In genomic region chr11:442611-443081, GRCh38 we compare ENCODE assay signal across 1 cellular context.
TF ChIP-seq lines count a peak whose summit lies in the region.

No MANE protein-coding gene starts in this region.

TF ChIP-seq in HepG2, 621 proteins besides CTCF, POLR2A, EP300 and RAD21 (continued from another document):
- TF ChIP-seq ZUFSP (CRISPR knock-in tag; IDR thresholded peaks at IDR 0.05; ENCODE audit: borderline replicate concordance) (no peak), ZNF777 (CRISPR knock-in tag; IDR thresholded peaks at IDR 0.05) (0 out of 2 replicates have a peak, but pooled peaks have one; percentile 19), ZFP1 (CRISPR knock-in tag; IDR thresholded peaks at IDR 0.05) (no peak), ZNF550 (CRISPR knock-in tag; IDR thresholded peaks at IDR 0.05; ENCODE audit: borderline replicate concordance) (0 out of 2 replicates have a peak, but pooled peaks have one; percentile 42), ZNF17 (CRISPR knock-in tag; IDR thresholded peaks at IDR 0.05) (no peak), ZNF160 (CRISPR knock-in tag; IDR thresholded peaks at IDR 0.05) (no peak), NRL (CRISPR knock-in tag; IDR thresholded peaks at IDR 0.05; ENCODE audit: borderline replicate concordance) (peak; percentile 39; the same call in 1 of the 2 replicates), PLSCR1 (CRISPR knock-in tag; IDR thresholded peaks at IDR 0.05; ENCODE audit: borderline replicate concordance) (no peak), MZF1 (CRISPR knock-in tag; IDR thresholded peaks at IDR 0.05; ENCODE audit: borderline replicate concordance) (no peak)
TF ChIP-seq in HepG2: peak in this region for 17.
